ENCODE assay signal across 12 cellular contexts in genomic region chr9:129749575-129749974, GRCh38.
"Had no signal": no experiment of that assay in that cellular context is flagged by ENCODE, and none has a peak within 500 bp of the region (broad histone marks: within the 10 kb centered on the region; RNA-seq: fewer than 3 reads in every experiment).

No MANE protein-coding gene starts in this region.

- H3K9me3 ChIP-seq: gastroesophageal sphincter, testis had no signal

- H3K27me3 ChIP-seq: gastroesophageal sphincter, testis had no signal

- H3K4me3 ChIP-seq: gastroesophageal sphincter, lung, testis had no signal

- H3K4me3 Mint-ChIP-seq: activated naive CD8-positive, alpha-beta T cell treated with anti-CD3 and anti-CD28 coated beads for 36 hours; activated T-helper 1 cell treated with anti-CD3 and anti-CD28 coated beads, Interleukin-12 subunit alpha, Interleukin-12 subunit beta, Interleukin-2, Interleukin-4 antibody, amounts not matched to agents 30 ng/mL and 10 ng/mL and 1 ng/mL, durations not matched to agents 14 hours and 24 hours and 36 hours; natural killer cell; stimulated activated naive CD8-positive, alpha-beta T cell treated with anti-CD3 and anti-CD28 coated beads, Interleukin-15, Interleukin-2, amounts not matched to agents 100 ng/mL and 50 ng/mL, for 24 hours had no signal

- DNase-seq: activated CD4-positive, alpha-beta T cell treated with anti-CD3 and anti-CD28 coated beads, Interleukin-2, amount 50 U/mL, for 1 hour; activated CD8-positive, alpha-beta memory T cell treated with anti-CD3 and anti-CD28 coated beads for 24 hours; activated naive CD8-positive, alpha-beta T cell treated with anti-CD3 and anti-CD28 coated beads for 36 hours; dermis blood vessel endothelial cell; natural killer cell; nucleus accumbens; T-helper 9 cell; testis had no signal

- H3K27ac ChIP-seq: gastroesophageal sphincter, testis had no signal

- H3K36me3 Mint-ChIP-seq: activated naive CD8-positive, alpha-beta T cell treated with anti-CD3 and anti-CD28 coated beads for 36 hours; natural killer cell had no signal

- H3K27ac Mint-ChIP-seq: activated naive CD8-positive, alpha-beta T cell treated with anti-CD3 and anti-CD28 coated beads for 36 hours; activated T-helper 1 cell treated with anti-CD3 and anti-CD28 coated beads, Interleukin-12 subunit alpha, Interleukin-12 subunit beta, Interleukin-2, Interleukin-4 antibody, amounts not matched to agents 30 ng/mL and 10 ng/mL and 1 ng/mL, durations not matched to agents 14 hours and 24 hours and 36 hours; natural killer cell; stimulated activated naive CD8-positive, alpha-beta T cell treated with anti-CD3 and anti-CD28 coated beads, Interleukin-15, Interleukin-2, amounts not matched to agents 100 ng/mL and 50 ng/mL, for 24 hours had no signal

- H3K36me3 ChIP-seq: gastroesophageal sphincter had no signal

- H3K9me3 Mint-ChIP-seq: activated naive CD8-positive, alpha-beta T cell treated with anti-CD3 and anti-CD28 coated beads for 36 hours; activated T-helper 1 cell treated with anti-CD3 and anti-CD28 coated beads, Interleukin-12 subunit alpha, Interleukin-12 subunit beta, Interleukin-2, Interleukin-4 antibody, amounts not matched to agents 30 ng/mL and 10 ng/mL and 1 ng/mL, durations not matched to agents 14 hours and 24 hours and 36 hours; natural killer cell; stimulated activated naive CD8-positive, alpha-beta T cell treated with anti-CD3 and anti-CD28 coated beads, Interleukin-15, Interleukin-2, amounts not matched to agents 100 ng/mL and 50 ng/mL, for 24 hours had no signal
